Comparison of ENCODE assay signal across 1 cellular context in the genomic region with DNA sequence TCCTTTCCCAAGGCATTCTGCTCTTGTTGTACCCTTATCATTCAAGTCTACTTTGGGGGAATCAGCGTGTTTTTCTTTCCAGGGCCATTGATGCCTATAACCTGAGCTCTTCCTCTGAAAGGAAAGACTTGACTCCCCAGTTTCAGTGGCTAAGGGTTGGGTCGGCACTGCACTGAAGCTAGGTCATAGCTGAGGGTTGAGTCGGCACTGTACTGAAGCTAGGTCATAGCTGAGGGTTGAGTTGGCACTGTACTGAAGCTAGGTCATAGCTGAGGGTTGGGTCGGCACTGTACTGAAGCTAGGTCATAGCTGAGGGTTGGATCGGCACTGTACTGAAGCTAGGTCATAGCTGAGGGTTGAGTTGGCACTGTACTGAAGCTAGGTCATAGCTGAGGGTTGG. TPM values are rescaled to one million over a fixed set of nuclear protein-coding genes. Genes with fewer than 3 reads are reported as not detected.
"Had no signal": no experiment of that assay in that cellular context is flagged by ENCODE, and none has a peak within 500 bp of the region (broad histone marks: within the 10 kb centered on the region; RNA-seq: fewer than 3 reads in every experiment).

No MANE protein-coding gene starts in this region.

RNA-seq across cellular contexts. Expression of gene NTNG2, which starts 27.8 kb away (rescaled TPM):
- total RNA-seq: HT-29 had no signal
